ENCODE assay signal across 3 cellular contexts in genomic region chr1:44815926-44816325, GRCh38. TPM values are rescaled to one million over a fixed set of nuclear protein-coding genes. Genes with fewer than 3 reads are reported as not detected.
"Had no signal": no experiment of that assay in that cellular context is flagged by ENCODE, and none has a peak within 500 bp of the region (broad histone marks: within the 10 kb centered on the region; RNA-seq: fewer than 3 reads in every experiment).

No MANE protein-coding gene starts in this region.

RNA-seq across cellular contexts. Expression of gene DYNLT4, which starts 8.8 kb away (rescaled TPM):
- polyA plus RNA-seq: immature natural killer cell had no signal

RNA-seq across cellular contexts. Expression of gene BEST4, which starts 28.0 kb away (rescaled TPM):
- total RNA-seq: endothelial cell of umbilical vein, right atrium auricular region had no signal
